Comparison of ENCODE assay signal across 12 cellular contexts in the genomic region with DNA sequence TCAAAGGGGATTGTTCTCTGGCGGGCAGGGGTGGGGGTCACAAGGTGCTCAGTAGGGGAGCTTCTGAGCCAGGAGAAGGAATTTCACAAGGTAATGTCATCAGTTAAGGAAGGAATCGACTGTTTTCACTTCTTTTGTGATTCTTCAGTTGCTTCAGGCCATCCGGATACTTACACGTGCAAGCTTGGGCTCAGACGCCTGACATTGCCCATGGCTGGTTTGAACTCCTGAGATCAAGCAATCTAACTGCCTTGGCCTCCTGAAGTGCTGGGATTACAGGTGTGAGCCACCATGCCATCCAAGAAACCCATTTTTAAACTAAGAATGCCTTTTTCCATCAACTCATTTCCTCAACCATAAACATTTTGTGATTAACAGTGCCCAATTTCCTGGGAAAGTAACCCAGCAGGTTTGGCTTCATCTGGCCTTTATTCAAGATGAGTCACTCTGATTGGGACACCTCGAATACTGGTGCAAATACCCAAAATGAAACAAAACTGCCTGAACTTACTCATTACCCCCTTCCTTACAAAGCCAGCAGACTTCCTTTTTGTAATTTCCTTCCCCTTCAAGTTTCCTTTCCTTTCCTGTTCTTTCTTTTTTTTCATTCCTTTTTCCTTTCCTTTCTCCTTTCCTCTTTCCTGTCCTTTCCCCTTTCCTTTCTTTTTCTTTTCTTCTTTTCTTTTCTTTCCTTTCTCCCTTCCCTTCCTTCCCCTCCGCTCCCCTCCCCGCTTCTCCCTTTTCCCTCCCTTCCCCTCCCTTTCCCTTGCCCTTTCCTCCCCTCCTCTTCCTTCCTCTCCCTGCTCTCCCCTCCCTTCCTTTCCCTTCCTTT. TPM values are rescaled to one million over a fixed set of nuclear protein-coding genes. Genes with fewer than 3 reads are reported as not detected.
DNase-seq lines count a peak whose midpoint lies in the region; FAIRE-seq and TF ChIP-seq lines count a peak whose summit lies in the region.
"Had no signal": no experiment of that assay in that cellular context is flagged by ENCODE, and none has a peak within 500 bp of the region (broad histone marks: within the 10 kb centered on the region; RNA-seq: fewer than 3 reads in every experiment).

No MANE protein-coding gene starts in this region.

- H3K27ac ChIP-seq in osteoblast (ENCODE audit: low read depth, low read length) = no peak overlapping the region
- H3K27ac ChIP-seq: cardiac muscle cell, stomach had no signal

- H3K27me3 ChIP-seq in Loucy (ENCODE audit: insufficient read depth, low read length, poor library complexity, severe bottlenecking) = no peaks in the 10 kb centered on the region
- H3K27me3 ChIP-seq in bronchial epithelial cell (ENCODE audit: control insufficient read depth, insufficient read depth, low read length) = no peaks in the 10 kb centered on the region
- H3K27me3 ChIP-seq in osteoblast (ENCODE audit: insufficient read depth, low read length) = no peaks in the 10 kb centered on the region
- H3K27me3 ChIP-seq: cardiac muscle cell, stomach had no signal

- no peak overlapping the region for H3K9ac ChIP-seq in Loucy (ENCODE audit: low read depth, low read length, poor library complexity, severe bottlenecking)

- H3K4me1 ChIP-seq in Loucy (ENCODE audit: insufficient read depth, low read length, poor library complexity, severe bottlenecking) (peaks cover 55% of the 10 kb centered on the region), osteoblast (ENCODE audit: insufficient read depth, low read length) (peaks cover 19% of the 10 kb centered on the region)

- H3K36me3 ChIP-seq in Loucy (ENCODE audit: insufficient read depth, low read length) (no peaks in the 10 kb centered on the region), bronchial epithelial cell (ENCODE audit: control insufficient read depth, insufficient read depth, low read length) (no peaks in the 10 kb centered on the region), osteoblast (ENCODE audit: insufficient read depth, low read length) (no peaks in the 10 kb centered on the region)
- H3K36me3 ChIP-seq: cardiac muscle cell, stomach had no signal

- no peak for TF ChIP-seq POLR2A in GM12892 (IDR thresholded peaks at IDR 0.05; ENCODE audit: low read depth, low read length)

- peaks cover 13% of the 10 kb centered on the region; the same call in 1 of the 2 replicates for H3F3A ChIP-seq in Loucy (ENCODE audit: low read depth)

- H3K4me3 ChIP-seq in Loucy (ENCODE audit: low read length, poor library complexity, severe bottlenecking) (no peak overlapping the region), bronchial epithelial cell (ENCODE audit: low read depth, low read length) (no peak overlapping the region), osteoblast (ENCODE audit: insufficient read depth, low read length) (no peak overlapping the region)
- H3K4me3 ChIP-seq: cardiac muscle cell, stomach had no signal

- no peaks in the 10 kb centered on the region for H3K9me2 ChIP-seq in Loucy (replicated peaks; ENCODE audit: low read depth, low read length)

- H3K9me3 ChIP-seq in Loucy (ENCODE audit: insufficient read depth, low read depth, low read length) (no peaks in the 10 kb centered on the region), osteoblast (ENCODE audit: low read depth, low read length) (no peaks in the 10 kb centered on the region)
- H3K9me3 ChIP-seq: stomach had no signal

- TF ChIP-seq CTCF in Loucy (conservative IDR thresholded peaks at IDR 0.05; ENCODE audit: low read length) = no peak
- no peak for TF ChIP-seq CTCF in bronchial epithelial cell (IDR thresholded peaks at IDR 0.05; ENCODE audit: insufficient read depth, low read length, severe bottlenecking)
- no peak for TF ChIP-seq CTCF in osteoblast (IDR thresholded peaks at IDR 0.05; ENCODE audit: extremely low read depth, low read depth, low read length)

- DNase-seq in ELR (ENCODE audit: low read depth) (peak; percentile 38), bronchial epithelial cell (ENCODE audit: low read depth) (peak; percentile 90), osteoblast (ENCODE audit: insufficient read length, low spot score, missing footprints) (no peak), NCI-H82 (lab: John Stamatoyannopoulos, UW) (no peak), GM12892 (ENCODE audit: insufficient read length) (no peak)
- DNase-seq in activated CD4-positive, alpha-beta T cell treated with anti-CD3 and anti-CD28 coated beads for 48 hours = no peak
- DNase-seq: glutamatergic neuron, NCI-H2171 treated with DMSO at 0.1 percent for 48 hours, stomach had no signal

- H2AFZ ChIP-seq in Loucy (ENCODE audit: low read length) = 0 out of 2 replicates have a peak overlapping the region, but pooled peaks have one; percentile 43
- peak overlapping the region; percentile 1 for H2AFZ ChIP-seq in osteoblast (ENCODE audit: low read length)

- H3K4me2 ChIP-seq in Loucy (ENCODE audit: low read depth, low read length, poor library complexity, severe bottlenecking) (no peak overlapping the region), osteoblast (ENCODE audit: insufficient read depth, low read length) (peak overlapping the region; percentile 44)

- no peak for FAIRE-seq in bronchial epithelial cell (lab: Jason Lieb, UNC)
- FAIRE-seq in GM12892 (lab: Jason Lieb, UNC) = no peak

- H3K79me2 ChIP-seq in Loucy (ENCODE audit: insufficient read depth, low read length) (no peaks in the 10 kb centered on the region), osteoblast (ENCODE audit: insufficient read depth, low read length) (no peaks in the 10 kb centered on the region)

- H4K20me1 ChIP-seq in Loucy (ENCODE audit: insufficient read depth, low read length, poor library complexity, severe bottlenecking) (no peaks in the 10 kb centered on the region), osteoblast (ENCODE audit: insufficient read depth, low read length) (no peaks in the 10 kb centered on the region)

RNA-seq across cellular contexts. Expression of gene RNASE10, which starts 10.2 kb away (rescaled TPM):
- total RNA-seq in bronchial epithelial cell (not detected in 2 replicates), osteoblast (not detected in 2 replicates)
- not detected for polyA plus RNA-seq in GM12892 (2012; ENCODE audit: missing spikeins)
- total RNA-seq: cardiac muscle cell, SK-MEL-5, stomach had no signal
- polyA plus RNA-seq: stomach had no signal

RNA-seq across cellular contexts. Expression of gene PNP, which starts 25.9 kb away (rescaled TPM):
- total RNA-seq in bronchial epithelial cell (70.2 and 109 TPM in 2 replicates), osteoblast (27.7 and 29.7 TPM in 2 replicates)
- 77.8 TPM for polyA plus RNA-seq in GM12892 (2012; ENCODE audit: missing spikeins)

RNA-seq across cellular contexts. Expression of gene PIP4P1, which starts 33.9 kb away (rescaled TPM):
- total RNA-seq in bronchial epithelial cell (19.3 and 24.7 TPM in 2 replicates), osteoblast (41.0 and 46.3 TPM in 2 replicates)
- 26.1 TPM for polyA plus RNA-seq in GM12892 (2012; ENCODE audit: missing spikeins)

RNA-seq across cellular contexts. Expression of gene APEX1, which starts 40.1 kb away (rescaled TPM):
- total RNA-seq in bronchial epithelial cell (25.3 and 56.1 TPM in 2 replicates), osteoblast (66.0 and 74.9 TPM in 2 replicates)
- 308 TPM for polyA plus RNA-seq in GM12892 (2012; ENCODE audit: missing spikeins)

RNA-seq across cellular contexts. Expression of gene OSGEP, which starts 40.5 kb away (rescaled TPM):
- total RNA-seq in bronchial epithelial cell = 15.0 and 15.4 TPM in 2 replicates
- 36.8 and 47.8 TPM in 2 replicates for total RNA-seq in osteoblast
- polyA plus RNA-seq in GM12892 (2012; ENCODE audit: missing spikeins) = 41.4 TPM

Comparison
In these comparisons a context has a peak if more than half of its experiments do, and no peak if none do; other contexts are left out.
1. DNase-seq: peak in ELR (single experiment) and bronchial epithelial cell (single experiment); none in osteoblast (single experiment), NCI-H82 (single experiment), activated CD4-positive, alpha-beta T cell treated with anti-CD3 and anti-CD28 coated beads for 48 hours (single experiment) and GM12892 (single experiment).